Comparison of ENCODE assay signal across 26 cellular contexts in the genomic region with DNA sequence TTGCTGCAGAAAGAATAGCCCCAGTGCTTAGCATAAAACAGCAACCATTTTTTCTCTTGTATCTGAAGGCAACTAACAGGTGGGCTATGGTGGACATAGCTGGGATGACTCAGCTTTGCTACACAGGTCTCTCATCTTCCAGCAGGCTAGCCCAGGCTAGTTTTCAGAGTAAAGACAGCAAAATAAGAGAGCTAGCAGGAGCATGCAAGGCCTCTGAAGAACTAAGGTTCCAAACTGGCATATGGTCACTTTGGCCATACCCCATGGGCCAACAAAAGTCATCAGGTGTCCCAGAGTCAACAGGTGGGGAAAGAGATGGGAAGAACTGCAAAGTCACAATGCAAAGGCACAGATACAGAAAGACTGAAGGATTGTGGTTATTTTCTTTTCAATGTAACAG.
"Had no signal": no experiment of that assay in that cellular context is flagged by ENCODE, and none has a peak within 500 bp of the region (broad histone marks: within the 10 kb centered on the region; RNA-seq: fewer than 3 reads in every experiment).

No MANE protein-coding gene starts in this region.

- H3K27me3 Mint-ChIP-seq: stimulated activated naive B cell treated with anti-CD40 and anti-IgM and Interleukin-4, amounts not matched to agents 10 μg/mL and 1 μg/mL and 100 μg/mL, for 72 hours; stimulated activated naive CD8-positive, alpha-beta T cell treated with anti-CD3 and anti-CD28 coated beads, Interleukin-15, Interleukin-2, amounts not matched to agents 100 ng/mL and 50 ng/mL, for 24 hours had no signal

- H3K27me3 ChIP-seq: neural progenitor cell, ovary, right lobe of liver, sigmoid colon, thyroid gland, tibial nerve, vagina had no signal

- H3K36me3 ChIP-seq: neural progenitor cell, ovary, right lobe of liver, sigmoid colon, stomach, thoracic aorta, thyroid gland, tibial nerve, upper lobe of right lung, vagina had no signal

- H3K4me3 ChIP-seq: neural progenitor cell, ovary, psoas muscle, right lobe of liver, sigmoid colon, stomach, thoracic aorta, thyroid gland, tibial nerve, upper lobe of right lung, vagina had no signal

- H3K4me1 Mint-ChIP-seq: natural killer cell; stimulated activated effector memory CD8-positive, alpha-beta T cell treated with anti-CD3 and anti-CD28 coated beads, Interleukin-12 subunit alpha, Interleukin-12 subunit beta, amount 100 ng/mL, for 72 hours; stimulated activated naive B cell treated with anti-CD40 and anti-IgM and Interleukin-4, amounts not matched to agents 10 μg/mL and 1 μg/mL and 100 μg/mL, for 72 hours had no signal

- H3K9me3 ChIP-seq: ovary, psoas muscle, right lobe of liver, sigmoid colon, stomach, thoracic aorta, thyroid gland, tibial nerve, upper lobe of right lung, vagina had no signal

- ATAC-seq: natural killer cell; right lobe of liver; stimulated activated effector memory CD8-positive, alpha-beta T cell treated with anti-CD3 and anti-CD28 coated beads, Interleukin-12 subunit alpha, Interleukin-12 subunit beta, amount 100 ng/mL, for 72 hours; stimulated activated naive B cell treated with anti-CD40 and anti-IgM and Interleukin-4, amounts not matched to agents 10 μg/mL and 1 μg/mL and 100 μg/mL, for 72 hours; upper lobe of right lung had no signal

- H3K4me3 Mint-ChIP-seq: natural killer cell; neural progenitor cell; stimulated activated effector memory CD8-positive, alpha-beta T cell treated with anti-CD3 and anti-CD28 coated beads, Interleukin-12 subunit alpha, Interleukin-12 subunit beta, amount 100 ng/mL, for 72 hours; stimulated activated naive B cell treated with anti-CD40 and anti-IgM and Interleukin-4, amounts not matched to agents 10 μg/mL and 1 μg/mL and 100 μg/mL, for 72 hours; stimulated activated naive CD8-positive, alpha-beta T cell treated with anti-CD3 and anti-CD28 coated beads, Interleukin-15, Interleukin-2, amounts not matched to agents 100 ng/mL and 50 ng/mL, for 24 hours had no signal

- DNase-seq: natural killer cell; occipital lobe; ovary; posterior cingulate gyrus; psoas muscle; right lobe of liver; sigmoid colon; small intestine; stimulated activated CD4-positive, alpha-beta T cell treated with anti-CD3 and anti-CD28 coated beads, Interleukin-15, amount 100 ng/mL, for 24 hours; stimulated activated CD4-positive, alpha-beta T cell treated with anti-CD3 and anti-CD28 coated beads, Interleukin-2, amount 100 ng/mL, for 24 hours; stimulated activated CD4-positive, alpha-beta T cell treated with anti-CD3 and anti-CD28 coated beads, Interleukin-2, amount 100 ng/mL, for 48 hours; stimulated activated CD4-positive, alpha-beta T cell treated with anti-CD3 and anti-CD28 coated beads, Interleukin-4, amount 100 ng/mL, for 24 hours; stimulated activated naive B cell treated with anti-CD40 and anti-IgM and Interleukin-4, amounts not matched to agents 10 μg/mL and 1 μg/mL and 100 μg/mL, for 72 hours; stimulated activated naive CD4-positive, alpha-beta T cell treated with Interleukin-2 at 50 U/mL for 16 hours; stomach; thyroid gland; trophoblast cell; upper lobe of right lung had no signal

- H3K27ac Mint-ChIP-seq: natural killer cell; neural progenitor cell; progenitor cell of endocrine pancreas; stimulated activated effector memory CD8-positive, alpha-beta T cell treated with anti-CD3 and anti-CD28 coated beads, Interleukin-12 subunit alpha, Interleukin-12 subunit beta, amount 100 ng/mL, for 72 hours; stimulated activated naive B cell treated with anti-CD40 and anti-IgM and Interleukin-4, amounts not matched to agents 10 μg/mL and 1 μg/mL and 100 μg/mL, for 72 hours; stimulated activated naive CD8-positive, alpha-beta T cell treated with anti-CD3 and anti-CD28 coated beads, Interleukin-15, Interleukin-2, amounts not matched to agents 100 ng/mL and 50 ng/mL, for 24 hours had no signal

- H3K4me1 ChIP-seq: parathyroid adenoma, psoas muscle, right lobe of liver, sigmoid colon, stomach, upper lobe of right lung, vagina had no signal

- H3K27ac ChIP-seq: neural progenitor cell, ovary, parathyroid adenoma, right lobe of liver, stomach, thoracic aorta, thyroid gland, upper lobe of right lung, vagina had no signal

- FAIRE-seq: small intestine had no signal

- H3K36me3 Mint-ChIP-seq: natural killer cell; neural progenitor cell; stimulated activated effector memory CD8-positive, alpha-beta T cell treated with anti-CD3 and anti-CD28 coated beads, Interleukin-12 subunit alpha, Interleukin-12 subunit beta, amount 100 ng/mL, for 72 hours; stimulated activated naive B cell treated with anti-CD40 and anti-IgM and Interleukin-4, amounts not matched to agents 10 μg/mL and 1 μg/mL and 100 μg/mL, for 72 hours had no signal

- H3K9me3 Mint-ChIP-seq: neural progenitor cell; stimulated activated effector memory CD8-positive, alpha-beta T cell treated with anti-CD3 and anti-CD28 coated beads, Interleukin-12 subunit alpha, Interleukin-12 subunit beta, amount 100 ng/mL, for 72 hours; stimulated activated naive B cell treated with anti-CD40 and anti-IgM and Interleukin-4, amounts not matched to agents 10 μg/mL and 1 μg/mL and 100 μg/mL, for 72 hours had no signal
